Comparison of ENCODE assay signal across 23 cellular contexts in the genomic region with DNA sequence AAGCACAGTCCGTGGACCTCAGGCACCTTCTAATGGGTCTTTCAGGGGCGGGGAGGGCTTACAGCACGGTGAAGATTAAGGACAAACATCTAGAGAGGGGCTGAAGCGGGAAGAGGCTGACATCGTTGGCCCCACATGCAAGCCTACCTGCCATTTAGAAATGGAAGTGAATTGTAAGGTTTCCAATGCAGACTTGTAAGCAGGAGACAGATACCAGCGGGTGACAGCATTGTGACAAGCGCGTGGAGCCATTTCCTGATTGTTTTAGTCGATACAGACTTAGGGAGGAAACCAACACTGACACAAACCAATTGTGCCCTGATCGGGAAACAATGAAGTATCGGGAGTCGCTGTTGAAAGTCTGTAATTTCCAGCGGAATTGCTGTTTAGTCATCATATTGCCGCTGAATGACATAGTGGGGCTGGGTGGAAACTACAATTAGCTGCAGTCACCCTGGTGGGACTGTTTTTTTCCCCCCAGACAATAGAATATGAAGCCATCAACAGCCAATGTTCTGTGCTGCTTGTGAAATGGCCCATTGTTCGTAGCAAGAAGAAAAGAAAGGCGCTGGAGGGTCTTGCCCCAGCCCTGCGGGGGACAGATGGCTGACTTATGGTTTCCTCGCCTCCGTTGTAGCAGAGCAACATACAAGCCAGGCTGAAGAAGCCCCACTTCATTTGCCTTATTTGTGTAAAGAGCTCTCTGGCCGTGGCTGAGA.
DNase-seq lines count a peak whose midpoint lies in the region; ATAC-seq and TF ChIP-seq lines count a peak whose summit lies in the region.
"Had no signal": no experiment of that assay in that cellular context is flagged by ENCODE, and none has a peak within 500 bp of the region (broad histone marks: within the 10 kb centered on the region; RNA-seq: fewer than 3 reads in every experiment).

No MANE protein-coding gene starts in this region.

- peak; percentile 85 for DNase-seq in NCI-H69 (lab: John Stamatoyannopoulos, UW)
- peak; percentile 70 for DNase-seq in globus pallidus (ENCODE audit: low spot score)
- DNase-seq in putamen (ENCODE audit: low spot score), result peak; percentile 58
- no peak for DNase-seq in right lobe of liver
- no peak for DNase-seq in GM19238 (ENCODE audit: insufficient read length, low spot score)
- DNase-seq: activated T-cell treated with anti-CD3 and anti-CD28 coated beads, Interleukin-2, amount 50 U/mL, for 72 hours; COR-L47; effector CD4-positive, alpha-beta T cell; EL; gastrocnemius medialis; HCEC 1CT; NCI-H1092 treated with DMSO at 0.1 percent for 48 hours; NCI-H446 treated with DMSO at 0.1 percent for 48 hours; psoas muscle; spleen; stimulated activated CD4-positive, alpha-beta T cell treated with anti-CD3 and anti-CD28 coated beads, Interleukin-4, amount 100 ng/mL, for 24 hours; T1000; transverse colon had no signal

- no peaks in the 10 kb centered on the region for H3K79me2 ChIP-seq in KMS-11 (ENCODE audit: insufficient read depth, low read depth)

- H3K9ac ChIP-seq in KMS-11, result no peak overlapping the region

- intact Hi-C loops in right lobe of liver (cut with DNase I), result no loop called here

- TF ChIP-seq CTCF in KMS-11 (conservative IDR thresholded peaks at IDR 0.05; ENCODE audit: low read depth, low read length) (no peak), right lobe of liver (IDR thresholded peaks at IDR 0.05) (no peak)

- no peaks in the 10 kb centered on the region for H4K20me1 ChIP-seq in KMS-11 (ENCODE audit: insufficient read depth)

- TF ChIP-seq POLR2A in right lobe of liver (IDR thresholded peaks at IDR 0.05), result no peak

- no peaks in the 10 kb centered on the region for H3K9me3 ChIP-seq in right lobe of liver
- H3K9me3 ChIP-seq: ascending aorta, esophagus muscularis mucosa, gastrocnemius medialis, psoas muscle, transverse colon had no signal

- H3K27me3 ChIP-seq in KMS-11 (ENCODE audit: insufficient read depth, low read depth) (peaks cover 23% of the 10 kb centered on the region; the same call in 1 of the 2 replicates), right lobe of liver (no peaks in the 10 kb centered on the region)
- H3K27me3 ChIP-seq: ascending aorta, esophagus muscularis mucosa, gastrocnemius medialis, transverse colon had no signal

- no peak for ATAC-seq in right lobe of liver
- no peak for ATAC-seq in HG02610 (IDR thresholded peaks at IDR 0.05; ENCODE audit: unreplicated experiment)
- ATAC-seq: activated CD4-positive, CD25-positive, alpha-beta regulatory T cell treated with anti-CD3 and anti-CD28 coated beads, Interleukin-2, amount 50 U/mL, for 24 hours; activated T-cell treated with anti-CD3 and anti-CD28 coated beads, Interleukin-2, amount 50 U/mL, for 72 hours; gastrocnemius medialis; psoas muscle had no signal

- H3K4me3 ChIP-seq in KMS-11 (IDR thresholded peaks at IDR 0.05; ENCODE audit: insufficient read depth, low read depth, low read length) (no peak overlapping the region), right lobe of liver (no peak overlapping the region)
- H3K4me3 ChIP-seq: ascending aorta, esophagus muscularis mucosa, gastrocnemius medialis, psoas muscle, spleen, transverse colon had no signal

- H3K36me3 ChIP-seq in KMS-11 (ENCODE audit: insufficient read depth) (no peaks in the 10 kb centered on the region), right lobe of liver (no peaks in the 10 kb centered on the region)
- H3K36me3 ChIP-seq: ascending aorta, esophagus muscularis mucosa, gastrocnemius medialis, spleen, transverse colon had no signal

- H3K4me1 ChIP-seq in KMS-11 (ENCODE audit: low read depth, poor library complexity, severe bottlenecking), result no peaks in the 10 kb centered on the region
- H3K4me1 ChIP-seq in right lobe of liver, result no peaks in the 10 kb centered on the region
- H3K4me1 ChIP-seq: ascending aorta, esophagus muscularis mucosa, gastrocnemius medialis, psoas muscle, spleen, transverse colon had no signal

- H3K27ac ChIP-seq in KMS-11 (no peak overlapping the region), right lobe of liver (no peak overlapping the region)
- H3K27ac ChIP-seq: ascending aorta, esophagus muscularis mucosa, gastrocnemius medialis, psoas muscle, spleen, transverse colon had no signal

- WGBS in right lobe of liver (ENCODE audit: insufficient coverage, low coverage, low lambda C conversion rate, missing lambda C conversion rate), result 54% methylated on average over 20 of the region's 20 CpGs

- no peak overlapping the region for H2AFZ ChIP-seq in KMS-11 (ENCODE audit: low read depth)

- peak overlapping the region; percentile 13; the same call in 1 of the 2 replicates for H3K4me2 ChIP-seq in KMS-11

Comparison
In these comparisons a context has a peak if more than half of its experiments do, and no peak if none do; other contexts are left out.
1. DNase-seq: peak in NCI-H69 (single experiment), globus pallidus (single experiment) and putamen (single experiment); none in right lobe of liver (0 of 3) and GM19238 (single experiment).